In genomic region chr10:119120413-119120867, GRCh38 we compare ENCODE assay signal across 1 cellular context.
TF ChIP-seq lines count a peak whose summit lies in the region.

No MANE protein-coding gene starts in this region.

TF ChIP-seq in HepG2, 621 proteins besides CTCF, POLR2A, EP300 and RAD21 (continued from another document and continues in another):
- TF ChIP-seq NR2F6 (IDR thresholded peaks at IDR 0.05) (peak; percentile 73), NR2F6 (CRISPR knock-in tag; IDR thresholded peaks at IDR 0.05) (peak; percentile 65; the same call in 1 of the 2 replicates), ZNF615 (CRISPR knock-in tag; IDR thresholded peaks at IDR 0.05; ENCODE audit: borderline replicate concordance) (no peak), SRY (CRISPR knock-in tag; IDR thresholded peaks at IDR 0.05) (no peak), ZBED4 (CRISPR knock-in tag; IDR thresholded peaks at IDR 0.05; ENCODE audit: borderline replicate concordance) (peak; percentile 87; the same call in 1 of the 2 replicates), MAX (IDR thresholded peaks at IDR 0.05) (peak; percentile 31), ZNF788 (CRISPR knock-in tag; IDR thresholded peaks at IDR 0.05; ENCODE audit: borderline replicate concordance) (peak; percentile 54; the same call in 1 of the 2 replicates), ZNF605 (CRISPR knock-in tag; IDR thresholded peaks at IDR 0.05) (0 out of 2 replicates have a peak, but pooled peaks have one; percentile 35), KMT2B (CRISPR knock-in tag; IDR thresholded peaks at IDR 0.05) (0 out of 2 replicates have a peak, but pooled peaks have one; percentile 30), CERS6 (CRISPR knock-in tag; IDR thresholded peaks at IDR 0.05) (no peak), AGO1 (IDR thresholded peaks at IDR 0.05; ENCODE audit: low read depth, low read length, poor library complexity, severe bottlenecking) (no peak), MXI1 (IDR thresholded peaks at IDR 0.05; ENCODE audit: borderline replicate concordance, low read depth, low read length) (peak; percentile 57; the same call in 1 of the 3 replicates), AHR (CRISPR knock-in tag; IDR thresholded peaks at IDR 0.05) (no peak; the same call in 1 of the 2 replicates), ZNF44 (CRISPR knock-in tag; IDR thresholded peaks at IDR 0.05) (no peak), BRCA1 (CRISPR knock-in tag; IDR thresholded peaks at IDR 0.05) (peak; percentile 76; the same call in 1 of the 2 replicates), HMGXB4 (CRISPR knock-in tag; IDR thresholded peaks at IDR 0.05; ENCODE audit: borderline replicate concordance in 1 of 2, low read depth in 1 of 2) (peak in 1 of 2 experiments; percentile 23; a peak in 1 of 4 replicates), ZFP36L1 (CRISPR knock-in tag; IDR thresholded peaks at IDR 0.05) (peak; percentile 34; the same call in 1 of the 2 replicates), SKIL (CRISPR knock-in tag; IDR thresholded peaks at IDR 0.05; ENCODE audit: borderline replicate concordance) (peak; percentile 97), ZNF709 (CRISPR knock-in tag; IDR thresholded peaks at IDR 0.05) (no peak), ZNF512 (CRISPR knock-in tag; IDR thresholded peaks at IDR 0.05) (no peak), ZNF546 (CRISPR knock-in tag; conservative IDR thresholded peaks at IDR 0.05) (no peak), NAIF1 (CRISPR knock-in tag; IDR thresholded peaks at IDR 0.05; ENCODE audit: borderline replicate concordance) (peak; percentile 71; the same call in 1 of the 2 replicates), PAXIP1 (CRISPR knock-in tag; conservative IDR thresholded peaks at IDR 0.05) (peak; percentile 96), GTF3A (CRISPR knock-in tag; conservative IDR thresholded peaks at IDR 0.05) (no peak), ZMYM3 (CRISPR knock-in tag; IDR thresholded peaks at IDR 0.05) (peak; percentile 78; the same call in 1 of the 2 replicates), FOXO1 (CRISPR knock-in tag; IDR thresholded peaks at IDR 0.05) (peak; percentile 92), EED (CRISPR knock-in tag; IDR thresholded peaks at IDR 0.05) (no peak), ZNF432 (CRISPR knock-in tag; IDR thresholded peaks at IDR 0.05; ENCODE audit: borderline replicate concordance) (peak; percentile 64; the same call in 1 of the 2 replicates), ZNF619 (CRISPR knock-in tag; IDR thresholded peaks at IDR 0.05) (no peak), ZBTB39 (CRISPR knock-in tag; IDR thresholded peaks at IDR 0.05) (no peak), TBX2 (CRISPR knock-in tag; IDR thresholded peaks at IDR 0.05; ENCODE audit: borderline replicate concordance) (peak; percentile 85), JUND (CRISPR knock-in tag; IDR thresholded peaks at IDR 0.05) (peak; percentile 84), PHF8 (CRISPR knock-in tag; IDR thresholded peaks at IDR 0.05) (peak; percentile 32; the same call in 1 of the 2 replicates), ATF3 (CRISPR knock-in tag; IDR thresholded peaks at IDR 0.05) (peak; percentile 74), MED8 (CRISPR knock-in tag; IDR thresholded peaks at IDR 0.05; ENCODE audit: insufficient replicate concordance) (no peak), ZFP91 (CRISPR knock-in tag; IDR thresholded peaks at IDR 0.05; ENCODE audit: borderline replicate concordance) (no peak), ZNF451 (CRISPR knock-in tag; IDR thresholded peaks at IDR 0.05) (no peak), ZNF792 (CRISPR knock-in tag; IDR thresholded peaks at IDR 0.05) (peak; percentile 74; the same call in 1 of the 2 replicates), JDP2 (CRISPR knock-in tag; IDR thresholded peaks at IDR 0.05; ENCODE audit: borderline replicate concordance) (no peak)
